In the genomic region with DNA sequence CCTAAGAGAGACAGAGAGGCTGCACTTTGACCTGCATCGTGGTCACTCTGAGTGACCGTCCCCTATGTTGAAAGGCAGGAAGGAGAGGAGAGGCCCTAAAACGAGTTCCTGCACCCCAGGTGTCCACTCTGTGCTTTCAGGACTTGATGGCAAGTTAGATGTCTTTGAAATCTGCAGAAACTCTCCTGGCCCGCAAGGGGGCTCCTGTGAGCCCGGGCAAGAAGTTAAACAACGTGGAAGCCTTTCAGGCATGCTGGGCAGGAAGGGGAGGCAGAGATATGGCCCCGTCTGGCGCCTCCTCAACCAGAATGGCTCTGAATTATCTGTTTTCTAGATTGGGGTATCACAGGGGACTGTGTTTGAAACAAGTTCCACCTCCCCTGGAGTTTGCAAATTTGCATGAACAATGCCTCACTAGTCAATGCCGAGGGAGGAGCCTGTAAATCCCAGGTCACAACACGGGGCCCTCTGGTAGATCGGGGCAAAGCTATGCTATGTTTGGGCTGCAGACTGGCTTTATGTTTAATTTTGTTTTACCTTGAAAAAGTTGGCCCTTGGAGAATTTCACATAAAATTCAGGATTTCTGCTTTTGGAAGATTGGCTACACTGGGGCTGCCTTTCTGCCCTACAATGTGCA, we compare ENCODE assay signal across 9 cellular contexts. TPM values are rescaled to one million over a fixed set of nuclear protein-coding genes. Genes with fewer than 3 reads are reported as not detected.
DNase-seq lines count a peak whose midpoint lies in the region; ATAC-seq and TF ChIP-seq lines count a peak whose summit lies in the region.
"Had no signal": no experiment of that assay in that cellular context is flagged by ENCODE, and none has a peak within 500 bp of the region (broad histone marks: within the 10 kb centered on the region; RNA-seq: fewer than 3 reads in every experiment).

No MANE protein-coding gene starts in this region.

- no peaks in the 10 kb centered on the region for H3K36me3 ChIP-seq in HAP-1 (replicated peaks)

- intact Hi-C loops in CD14-positive monocyte (cut with micrococcal nuclease), result no loop called here

- DNase-seq in CD14-positive monocyte (ENCODE audit: low spot score) (no peak), HAP-1 (ENCODE audit: low spot score in 2 of 2) (peak; percentile 71 to 74), SK-N-DZ (ENCODE audit: low spot score) (peak; percentile 48), foreskin fibroblast (peak in 1 of 2 donors; percentile 26), type B pancreatic cell (ENCODE audit: extremely low spot score, unreplicated experiment) (peak; percentile 55), dedifferentiated amniotic fluid mesenchymal stem cell (ENCODE audit: extremely low spot score) (no peak)
- no peak for DNase-seq in activated naive CD4-positive, alpha-beta T cell (lab: John Stamatoyannopoulos, UW)

- no peaks in the 10 kb centered on the region for H3K4me1 Mint-ChIP-seq in CD14-positive monocyte
- peaks cover 12% of the 10 kb centered on the region for H3K4me1 Mint-ChIP-seq in type B pancreatic cell (ENCODE audit: unreplicated experiment)

- peaks cover 16 to 41% (median 21%) of the 10 kb centered on the region in 3 donors for H3K27me3 Mint-ChIP-seq in CD14-positive monocyte (ENCODE audit: low read depth in 3 of 3)
- H3K27me3 Mint-ChIP-seq in type B pancreatic cell, result peaks cover 29% of the 10 kb centered on the region

- H3K36me3 Mint-ChIP-seq in CD14-positive monocyte (no peaks in the 10 kb centered on the region), type B pancreatic cell (no peaks in the 10 kb centered on the region)

- H3K4me3 Mint-ChIP-seq in CD14-positive monocyte (no peak overlapping the region), type B pancreatic cell (no peak overlapping the region)
- H3K4me3 Mint-ChIP-seq: IgD-negative memory B cell had no signal

- H3K27ac Mint-ChIP-seq in CD14-positive monocyte, result no peak overlapping the region
- H3K27ac Mint-ChIP-seq in type B pancreatic cell, result no peak overlapping the region
- H3K27ac Mint-ChIP-seq: IgD-negative memory B cell had no signal

- H3K4me3 ChIP-seq in HAP-1 (no peak overlapping the region), foreskin fibroblast (ENCODE audit: low read depth in 1 of 2, low read length in 2 of 2) (no peak overlapping the region)

- H3K4me1 ChIP-seq in HAP-1, result no peaks in the 10 kb centered on the region

- TF ChIP-seq CTCF in CD14-positive monocyte (IDR thresholded peaks at IDR 0.05) (peak; percentile 51), foreskin fibroblast (IDR thresholded peaks at IDR 0.05; ENCODE audit: low read depth, low read length) (peak; percentile 72), type B pancreatic cell (conservative IDR thresholded peaks at IDR 0.05) (peak; percentile 74)

- H3K9me3 ChIP-seq in HAP-1, result no peaks in the 10 kb centered on the region

- in situ Hi-C loops in HAP-1 (cut with MboI; ENCODE audit: low sequenced_read_pairs), result no loop called here

- ATAC-seq in HG03460 (IDR thresholded peaks at IDR 0.05; ENCODE audit: unreplicated experiment), result no peak

- H3K9me3 Mint-ChIP-seq in CD14-positive monocyte (no peaks in the 10 kb centered on the region), type B pancreatic cell (no peaks in the 10 kb centered on the region)

- H3K27me3 ChIP-seq in HAP-1 (ENCODE audit: low read depth), result peaks cover 22% of the 10 kb centered on the region

RNA-seq across cellular contexts. Expression of gene CTXND1, which starts 9.8 kb away (rescaled TPM):
- polyA plus RNA-seq in CD14-positive monocyte, result not detected
- polyA plus RNA-seq in SK-N-DZ (2014; cell fraction: cytosol; rRNA removed), result not detected in 2 replicates
- polyA plus RNA-seq in SK-N-DZ (2014; cell fraction: nucleus; rRNA removed), result not detected in 2 replicates
- 1.1 and 2.7 TPM in 2 replicates for total RNA-seq in type B pancreatic cell (ENCODE audit: low replicate concordance)

Comparison
In these comparisons a context has a peak if more than half of its experiments do, and no peak if none do; other contexts are left out.
1. DNase-seq: peak in HAP-1 (2 of 2), SK-N-DZ (single experiment) and type B pancreatic cell (single experiment); none in CD14-positive monocyte (single experiment), dedifferentiated amniotic fluid mesenchymal stem cell (single experiment) and activated naive CD4-positive, alpha-beta T cell (0 of 4).
2. Peak in every context shown above with its lines, with median percentiles within 50 percentile points of each other: CTCF ChIP-seq.